In the genomic region with DNA sequence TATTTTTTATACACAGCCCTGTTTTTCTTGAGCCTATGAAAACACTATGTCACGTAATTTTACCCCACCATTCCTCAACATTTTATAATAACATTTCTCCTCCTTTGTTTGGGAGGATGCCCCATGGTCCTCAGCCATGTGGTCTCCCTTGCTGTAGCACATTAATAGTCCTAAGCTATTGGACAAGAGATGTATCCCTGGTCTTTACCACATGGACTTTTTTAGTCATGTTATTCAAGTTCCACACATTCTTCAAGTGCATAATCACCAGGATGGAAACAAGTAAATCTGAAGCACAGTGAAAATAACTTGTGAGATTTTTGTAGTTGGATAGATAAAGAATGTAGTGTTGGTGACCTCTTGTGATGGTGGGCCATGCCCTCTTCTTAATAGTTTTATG, we compare ENCODE assay signal across 11 cellular contexts. TPM values are rescaled to one million over a fixed set of nuclear protein-coding genes. Genes with fewer than 3 reads are reported as not detected.
DNase-seq lines count a peak whose midpoint lies in the region; ATAC-seq and TF ChIP-seq lines count a peak whose summit lies in the region.
"Had no signal": no experiment of that assay in that cellular context is flagged by ENCODE, and none has a peak within 500 bp of the region (broad histone marks: within the 10 kb centered on the region; RNA-seq: fewer than 3 reads in every experiment).

No MANE protein-coding gene starts in this region.

- H3F3A ChIP-seq in PC-3 (ENCODE audit: low read length, unreplicated experiment): peaks cover 8% of the 10 kb centered on the region

- no peak for TF ChIP-seq CTCF in PC-3 (conservative IDR thresholded peaks at IDR 0.05; ENCODE audit: low read depth, low read length)
- no peak for TF ChIP-seq CTCF in fibroblast of villous mesenchyme (IDR thresholded peaks at IDR 0.05; ENCODE audit: insufficient read depth, low read depth, low read length)

- no peaks in the 10 kb centered on the region for H3K9me3 ChIP-seq in PC-3 (ENCODE audit: low read length)

- H3K27me3 ChIP-seq in ACC112 (ENCODE audit: insufficient read depth, low read length) (no peaks in the 10 kb centered on the region), PC-3 (ENCODE audit: low read length) (no peaks in the 10 kb centered on the region)

- H3K9ac ChIP-seq in PC-3 (ENCODE audit: low read length): no peak overlapping the region

- BruUV-seq in PC-3 (replicated peaks; lab: Mats Ljungman, UMichigan): no TSS peak

- H3K4me2 ChIP-seq in PC-3 (ENCODE audit: low read length): no peak overlapping the region

- peak overlapping the region; percentile 58 for H2AFZ ChIP-seq in ACC112 (ENCODE audit: low read length, unreplicated experiment)
- no peak overlapping the region for H2AFZ ChIP-seq in PC-3 (ENCODE audit: low read length)

- intact Hi-C loops in PC-3 (cut with micrococcal nuclease): loop anchor here (5.0 to 10.0 kb wide), 3 partner anchors 57 to 153 kb away; partner anchors contain the start of gene KRTAP3-1

- POLR2A ChIA-PET in PC-3 (lab: Charles Lee; ENCODE audit: unreplicated experiment): no interaction called here

- DNase-seq in PC-3 (peak; percentile 54), fibroblast of villous mesenchyme (ENCODE audit: low read depth) (peak; percentile 78), GF-D8 (lab: John Stamatoyannopoulos, UW) (no peak)
- DNase-seq in effector CD4-positive, alpha-beta T cell: no peak
- DNase-seq: activated naive CD4-positive, alpha-beta T cell treated with anti-CD3 and anti-CD28 coated beads, Interleukin-2, amount 10 ng/mL, durations not matched to agents 7 days and 5 days; WERI-Rb-1 had no signal

- H3K4me3 ChIP-seq in ACC112 (ENCODE audit: low read depth, low read length) (no peak overlapping the region), PC-3 (ENCODE audit: low read length) (no peak overlapping the region), fibroblast of villous mesenchyme (ENCODE audit: low read depth, low read length) (no peak overlapping the region)

- H3K4me1 ChIP-seq in ACC112 (ENCODE audit: control insufficient read depth, insufficient read depth, low read length, unreplicated experiment) (peaks cover 60% of the 10 kb centered on the region), PC-3 (ENCODE audit: insufficient read depth, low read length) (peaks cover 83% of the 10 kb centered on the region)

- H4K20me1 ChIP-seq in PC-3 (ENCODE audit: low read length): no peaks in the 10 kb centered on the region

- H3K9me2 ChIP-seq in PC-3 (replicated peaks; ENCODE audit: low read length): no peaks in the 10 kb centered on the region

- H3K36me3 ChIP-seq in ACC112 (ENCODE audit: insufficient read depth, low read length) (no peaks in the 10 kb centered on the region), PC-3 (ENCODE audit: low read depth, low read length) (no peaks in the 10 kb centered on the region)
- H3K36me3 ChIP-seq: WERI-Rb-1 had no signal

- no peak for ATAC-seq in PC-3
- ATAC-seq in GM21717 (IDR thresholded peaks at IDR 0.05; ENCODE audit: unreplicated experiment): no peak

- CTCF ChIA-PET in PC-3 (lab: Charles Lee): no interaction called here

- no peaks in the 10 kb centered on the region for H3K79me2 ChIP-seq in ACC112 (ENCODE audit: control insufficient read depth, insufficient read depth, low read length, unreplicated experiment)
- no peaks in the 10 kb centered on the region for H3K79me2 ChIP-seq in PC-3 (ENCODE audit: low read length)

- H3K27ac ChIP-seq in ACC112 (ENCODE audit: low read depth, low read length): peak overlapping the region; percentile 93
- peak overlapping the region; percentile 94 for H3K27ac ChIP-seq in PC-3 (ENCODE audit: low read length)
- H3K27ac ChIP-seq: WERI-Rb-1 had no signal

RNA-seq across cellular contexts. Expression of gene KRTAP2-3, which starts 2.1 kb away (rescaled TPM):
- total RNA-seq in PC-3 (2014; rRNA removed) (10.8 and 12.4 TPM in 2 replicates), fibroblast of villous mesenchyme (0.32 TPM in 1 of 2 replicates, not detected in the other)
- total RNA-seq: B cell, lung microvascular endothelial cell, temporal lobe had no signal

RNA-seq across cellular contexts. Expression of gene KRTAP2-4, which starts 3.7 kb away (rescaled TPM):
- total RNA-seq in PC-3 (2014; rRNA removed) (not detected in 2 replicates), fibroblast of villous mesenchyme (not detected in 2 replicates)
- total RNA-seq: B cell, lung microvascular endothelial cell, temporal lobe had no signal

RNA-seq across cellular contexts. Expression of gene KRTAP2-2, which starts 6.9 kb away (rescaled TPM):
- not detected in 2 replicates for total RNA-seq in PC-3 (2014; rRNA removed)
- total RNA-seq in fibroblast of villous mesenchyme: not detected in 2 replicates
- total RNA-seq: B cell, lung microvascular endothelial cell, temporal lobe had no signal

RNA-seq across cellular contexts. Expression of gene KRTAP2-1, which starts 14.9 kb away (rescaled TPM):
- total RNA-seq in PC-3 (2014; rRNA removed) (not detected in 2 replicates), fibroblast of villous mesenchyme (not detected in 2 replicates)
- total RNA-seq: B cell, lung microvascular endothelial cell, temporal lobe had no signal

RNA-seq across cellular contexts. Expression of gene KRTAP1-1, which starts 20.7 kb away (rescaled TPM):
- total RNA-seq in PC-3 (2014; rRNA removed): not detected in 2 replicates
- total RNA-seq in fibroblast of villous mesenchyme: not detected in 2 replicates
- total RNA-seq: B cell, lung microvascular endothelial cell, temporal lobe had no signal

Comparison
In these comparisons a context has a peak if more than half of its experiments do, and no peak if none do; other contexts are left out.
1. DNase-seq: peak in PC-3 (single experiment) and fibroblast of villous mesenchyme (single experiment); none in GF-D8 (single experiment) and effector CD4-positive, alpha-beta T cell (single experiment).